In genomic region chr2:17962874-17963273, GRCh38 we compare ENCODE assay signal across 1 cellular context.
TF ChIP-seq lines count a peak whose summit lies in the region.

No MANE protein-coding gene starts in this region.

TF ChIP-seq in SK-N-SH, 30 proteins besides CTCF, POLR2A, EP300 and RAD21 (continued from another document):
- no peak for TF ChIP-seq USF2 (IDR thresholded peaks at IDR 0.05; ENCODE audit: borderline replicate concordance, low read depth, low read length)
